8 cellular contexts compared by ENCODE assay signal in genomic region chr19:4730740-4731171, GRCh38. TPM values are rescaled to one million over a fixed set of nuclear protein-coding genes. Genes with fewer than 3 reads are reported as not detected.
DNase-seq lines count a peak whose midpoint lies in the region; ATAC-seq, FAIRE-seq and TF ChIP-seq lines count a peak whose summit lies in the region.

No MANE protein-coding gene starts in this region.

- no peaks in the 10 kb centered on the region for H3K27me3 ChIP-seq in bronchial epithelial cell (ENCODE audit: control insufficient read depth, insufficient read depth, low read length)

- DNase-seq in NCI-H82 (lab: John Stamatoyannopoulos, UW) (peak; percentile 45), NCI-H82 treated with DMSO at 0.1 percent for 48 hours (lab: John Stamatoyannopoulos, UW; ENCODE audit: unreplicated experiment) (no peak), bronchial epithelial cell (ENCODE audit: low read depth) (no peak), inferior parietal cortex (ENCODE audit: extremely low spot score) (no peak), RKO (ENCODE audit: low spot score) (no peak)
- DNase-seq in natural killer cell treated with Interleukin-12 subunit alpha and Interleukin-12 subunit beta and Interleukin-15 and Interleukin-18, amount 100 ng/mL, for 72 hours (ENCODE audit: low spot score): no peak

- no peak overlapping the region for H3K4me3 Mint-ChIP-seq in natural killer cell treated with Interleukin-12 subunit alpha and Interleukin-12 subunit beta and Interleukin-15 and Interleukin-18, amount 100 ng/mL, for 72 hours
- H3K4me3 Mint-ChIP-seq in stimulated activated memory B cell treated with anti-CD40 and anti-IgM and Interleukin-4, amounts not matched to agents 10 μg/mL and 1 μg/mL and 100 μg/mL, for 72 hours: no peak overlapping the region

- ATAC-seq in natural killer cell treated with Interleukin-12 subunit alpha and Interleukin-12 subunit beta and Interleukin-15 and Interleukin-18, amount 100 ng/mL, for 72 hours: peak; percentile 76 to 80
- ATAC-seq in stimulated activated memory B cell treated with anti-CD40 and anti-IgM and Interleukin-4, amounts not matched to agents 10 μg/mL and 1 μg/mL and 100 μg/mL, for 72 hours: no peak

- H3K27me3 Mint-ChIP-seq in natural killer cell treated with Interleukin-12 subunit alpha and Interleukin-12 subunit beta and Interleukin-15 and Interleukin-18, amount 100 ng/mL, for 72 hours: peaks cover 0 to 4% of the 10 kb centered on the region in 2 donors
- peaks cover 10% of the 10 kb centered on the region for H3K27me3 Mint-ChIP-seq in stimulated activated memory B cell treated with anti-CD40 and anti-IgM and Interleukin-4, amounts not matched to agents 10 μg/mL and 1 μg/mL and 100 μg/mL, for 72 hours

- peak overlapping the region in 1 of 2 donors; percentile 45 for H3K27ac Mint-ChIP-seq in natural killer cell treated with Interleukin-12 subunit alpha and Interleukin-12 subunit beta and Interleukin-15 and Interleukin-18, amount 100 ng/mL, for 72 hours
- no peak overlapping the region for H3K27ac Mint-ChIP-seq in stimulated activated memory B cell treated with anti-CD40 and anti-IgM and Interleukin-4, amounts not matched to agents 10 μg/mL and 1 μg/mL and 100 μg/mL, for 72 hours

- no peaks in the 10 kb centered on the region for H3K36me3 Mint-ChIP-seq in natural killer cell treated with Interleukin-12 subunit alpha and Interleukin-12 subunit beta and Interleukin-15 and Interleukin-18, amount 100 ng/mL, for 72 hours
- peaks cover 8% of the 10 kb centered on the region for H3K36me3 Mint-ChIP-seq in stimulated activated memory B cell treated with anti-CD40 and anti-IgM and Interleukin-4, amounts not matched to agents 10 μg/mL and 1 μg/mL and 100 μg/mL, for 72 hours

- peaks cover 0 to 13% of the 10 kb centered on the region in 2 donors for H3K4me1 Mint-ChIP-seq in natural killer cell treated with Interleukin-12 subunit alpha and Interleukin-12 subunit beta and Interleukin-15 and Interleukin-18, amount 100 ng/mL, for 72 hours (ENCODE audit: low read depth in 2 of 2)
- peaks cover 14% of the 10 kb centered on the region for H3K4me1 Mint-ChIP-seq in stimulated activated memory B cell treated with anti-CD40 and anti-IgM and Interleukin-4, amounts not matched to agents 10 μg/mL and 1 μg/mL and 100 μg/mL, for 72 hours

- no peak overlapping the region for H3K4me3 ChIP-seq in WI38 (ENCODE audit: low read depth, low read length)
- H3K4me3 ChIP-seq in bronchial epithelial cell (ENCODE audit: low read depth, low read length): no peak overlapping the region

- TF ChIP-seq CTCF in WI38 (IDR thresholded peaks at IDR 0.05; ENCODE audit: low read depth, low read length) (peak; percentile 38; the same call in 1 of the 2 replicates), bronchial epithelial cell (IDR thresholded peaks at IDR 0.05; ENCODE audit: insufficient read depth, low read length, severe bottlenecking) (peak; percentile 71)

- no peaks in the 10 kb centered on the region for H3K9me3 Mint-ChIP-seq in natural killer cell treated with Interleukin-12 subunit alpha and Interleukin-12 subunit beta and Interleukin-15 and Interleukin-18, amount 100 ng/mL, for 72 hours
- H3K9me3 Mint-ChIP-seq in stimulated activated memory B cell treated with anti-CD40 and anti-IgM and Interleukin-4, amounts not matched to agents 10 μg/mL and 1 μg/mL and 100 μg/mL, for 72 hours: no peaks in the 10 kb centered on the region

- H3K36me3 ChIP-seq in bronchial epithelial cell (ENCODE audit: control insufficient read depth, insufficient read depth, low read length): no peaks in the 10 kb centered on the region

- FAIRE-seq in bronchial epithelial cell (lab: Jason Lieb, UNC): no peak

RNA-seq across cellular contexts. Expression of gene DPP9, which starts 7.1 kb away (rescaled TPM):
- total RNA-seq in bronchial epithelial cell: 34.0 and 36.7 TPM in 2 replicates
- 100 to 1,000 TPM; 125 to 175 TPM for total RNA-seq in natural killer cell treated with Interleukin-12 subunit alpha and Interleukin-12 subunit beta and Interleukin-15 and Interleukin-18, amount 100 ng/mL, for 72 hours
